Comparison of ENCODE assay signal across 12 cellular contexts in the genomic region with DNA sequence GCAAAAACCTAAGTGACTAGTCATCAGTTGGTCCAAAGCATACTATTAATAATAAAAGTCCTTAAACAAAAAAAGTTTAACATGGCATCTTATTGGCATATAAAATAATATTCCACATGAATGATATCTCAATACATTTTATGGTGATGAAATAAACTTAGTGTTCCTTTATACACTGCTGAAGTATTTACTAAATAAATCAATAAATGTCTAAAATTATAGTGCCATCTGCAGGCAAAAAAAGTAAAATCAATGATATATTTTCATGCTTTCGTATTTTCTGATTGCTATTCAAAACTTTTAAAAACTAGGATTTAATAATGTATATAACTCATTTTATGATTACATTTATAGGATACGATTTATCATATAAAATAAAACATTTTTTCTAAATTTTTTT. TPM values are rescaled to one million over a fixed set of nuclear protein-coding genes. Genes with fewer than 3 reads are reported as not detected.
A peak's percentile ranks its signal among the peaks of the same experiment; 100 is the strongest.
DNase-seq lines count a peak whose midpoint lies in the region; ATAC-seq and TF ChIP-seq lines count a peak whose summit lies in the region.
"Had no signal": no experiment of that assay in that cellular context is flagged by ENCODE, and none has a peak within 500 bp of the region (broad histone marks: within the 10 kb centered on the region; RNA-seq: fewer than 3 reads in every experiment).

No MANE protein-coding gene starts in this region.

- H3K36me3 Mint-ChIP-seq in osteocyte (ENCODE audit: unreplicated experiment): no peaks in the 10 kb centered on the region
- H3K36me3 Mint-ChIP-seq in activated T-helper 1 cell treated with anti-CD3 and anti-CD28 coated beads, Interleukin-12 subunit alpha, Interleukin-12 subunit beta, Interleukin-2, Interleukin-4 antibody, amounts not matched to agents 30 ng/mL and 10 ng/mL and 1 ng/mL, durations not matched to agents 14 hours and 24 hours and 36 hours (ENCODE audit: low read depth): peaks cover 23% of the 10 kb centered on the region

- no peak overlapping the region for H3K27ac ChIP-seq in aorta (ENCODE audit: low read depth in 1 of 2, low read length in 2 of 2)

- H3K27me3 Mint-ChIP-seq in osteocyte (ENCODE audit: unreplicated experiment): peaks cover 12% of the 10 kb centered on the region
- no peaks in the 10 kb centered on the region for H3K27me3 Mint-ChIP-seq in activated T-helper 1 cell treated with anti-CD3 and anti-CD28 coated beads, Interleukin-12 subunit alpha, Interleukin-12 subunit beta, Interleukin-2, Interleukin-4 antibody, amounts not matched to agents 30 ng/mL and 10 ng/mL and 1 ng/mL, durations not matched to agents 14 hours and 24 hours and 36 hours (ENCODE audit: insufficient read depth)
- H3K27me3 Mint-ChIP-seq: activated naive CD4-positive, alpha-beta T cell treated with anti-CD3 and anti-CD28 coated beads, Interleukin-2, amount 50 U/mL, for 24 hours had no signal

- no peaks in the 10 kb centered on the region for H3K4me1 Mint-ChIP-seq in osteocyte (ENCODE audit: unreplicated experiment)
- H3K4me1 Mint-ChIP-seq in activated T-helper 1 cell treated with anti-CD3 and anti-CD28 coated beads, Interleukin-12 subunit alpha, Interleukin-12 subunit beta, Interleukin-2, Interleukin-4 antibody, amounts not matched to agents 30 ng/mL and 10 ng/mL and 1 ng/mL, durations not matched to agents 14 hours and 24 hours and 36 hours (ENCODE audit: low read depth): peaks cover 8% of the 10 kb centered on the region

- DNase-seq in NCI-H510A treated with DMSO at 0.1 percent for 48 hours (lab: John Stamatoyannopoulos, UW) (peak; percentile 8), NCI-H510A (lab: John Stamatoyannopoulos, UW) (no peak), LoVo (ENCODE audit: low spot score) (peak; percentile 14), dedifferentiated amniotic fluid mesenchymal stem cell (ENCODE audit: extremely low spot score) (peak; percentile 50), osteocyte (ENCODE audit: extremely low spot score, unreplicated experiment) (no peak), HuH-7.5 (ENCODE audit: low spot score) (no peak), aorta (no peak)
- DNase-seq in activated T-helper 1 cell treated with anti-CD3 and anti-CD28 coated beads, Interleukin-12 subunit alpha, Interleukin-12 subunit beta, Interleukin-2, Interleukin-4 antibody, amounts not matched to agents 30 ng/mL and 10 ng/mL and 1 ng/mL, durations not matched to agents 14 hours and 24 hours and 36 hours (ENCODE audit: low spot score): no peak
- DNase-seq: BE2C had no signal

- no peaks in the 10 kb centered on the region for H3K36me3 ChIP-seq in aorta (ENCODE audit: control insufficient read depth in 1 of 2, insufficient read depth in 2 of 2, low read length in 1 of 2)
- H3K36me3 ChIP-seq: BE2C had no signal

- intact Hi-C loops in aorta (cut with DNase I): no loop called here
- intact Hi-C loops in activated T-helper 1 cell treated with anti-CD3 and anti-CD28 coated beads, Interleukin-12 subunit alpha, Interleukin-12 subunit beta, Interleukin-2, Interleukin-4 antibody, amounts not matched to agents 30 ng/mL and 10 ng/mL and 1 ng/mL, durations not matched to agents 14 hours and 24 hours and 36 hours (cut with micrococcal nuclease): no loop called here

- no peaks in the 10 kb centered on the region for H3K4me1 ChIP-seq in aorta (ENCODE audit: control insufficient read depth in 1 of 2, insufficient read depth in 2 of 2, low read length in 2 of 2)
- H3K4me1 ChIP-seq: BE2C had no signal

- H3K4me3 ChIP-seq in aorta (ENCODE audit: low read length in 2 of 2): no peak overlapping the region
- H3K4me3 ChIP-seq: GM12878 had no signal

- no peak overlapping the region for H3K27ac Mint-ChIP-seq in osteocyte (ENCODE audit: unreplicated experiment)
- no peak overlapping the region for H3K27ac Mint-ChIP-seq in activated T-helper 1 cell treated with anti-CD3 and anti-CD28 coated beads, Interleukin-12 subunit alpha, Interleukin-12 subunit beta, Interleukin-2, Interleukin-4 antibody, amounts not matched to agents 30 ng/mL and 10 ng/mL and 1 ng/mL, durations not matched to agents 14 hours and 24 hours and 36 hours
- H3K27ac Mint-ChIP-seq: activated naive CD4-positive, alpha-beta T cell treated with anti-CD3 and anti-CD28 coated beads, Interleukin-2, amount 50 U/mL, for 24 hours had no signal

- H3K9me3 Mint-ChIP-seq in osteocyte (ENCODE audit: unreplicated experiment): peaks cover 3% of the 10 kb centered on the region
- no peaks in the 10 kb centered on the region for H3K9me3 Mint-ChIP-seq in activated T-helper 1 cell treated with anti-CD3 and anti-CD28 coated beads, Interleukin-12 subunit alpha, Interleukin-12 subunit beta, Interleukin-2, Interleukin-4 antibody, amounts not matched to agents 30 ng/mL and 10 ng/mL and 1 ng/mL, durations not matched to agents 14 hours and 24 hours and 36 hours
- H3K9me3 Mint-ChIP-seq: activated naive CD4-positive, alpha-beta T cell treated with anti-CD3 and anti-CD28 coated beads, Interleukin-2, amount 50 U/mL, for 24 hours had no signal

- 54 to 58% methylated on average over 2 of the region's 2 CpGs for WGBS in aorta, 2 donors

- no peak overlapping the region for H3K4me3 Mint-ChIP-seq in osteocyte (ENCODE audit: unreplicated experiment)
- no peak overlapping the region for H3K4me3 Mint-ChIP-seq in activated T-helper 1 cell treated with anti-CD3 and anti-CD28 coated beads, Interleukin-12 subunit alpha, Interleukin-12 subunit beta, Interleukin-2, Interleukin-4 antibody, amounts not matched to agents 30 ng/mL and 10 ng/mL and 1 ng/mL, durations not matched to agents 14 hours and 24 hours and 36 hours
- H3K4me3 Mint-ChIP-seq: activated naive CD4-positive, alpha-beta T cell treated with anti-CD3 and anti-CD28 coated beads, Interleukin-2, amount 50 U/mL, for 24 hours had no signal

- no peaks in the 10 kb centered on the region for H3K27me3 ChIP-seq in aorta (ENCODE audit: control insufficient read depth in 1 of 2, insufficient read depth in 2 of 2, low read length in 1 of 2)
- H3K27me3 ChIP-seq: BE2C had no signal

- ATAC-seq in aorta (ENCODE audit: low FRiP score): no peak
- ATAC-seq: activated CD4-positive, CD25-positive, alpha-beta regulatory T cell treated with anti-CD3 and anti-CD28 coated beads, Interleukin-2, amount 50 U/mL, for 24 hours; GM12878 had no signal

- H3K9me3 ChIP-seq in aorta (ENCODE audit: control insufficient read depth, low read length): no peaks in the 10 kb centered on the region
- H3K9me3 ChIP-seq: BE2C had no signal

- peak; percentile 51 for TF ChIP-seq CTCF in osteocyte (IDR thresholded peaks at IDR 0.05)

RNA-seq across cellular contexts. Expression of a gene that starts 30.5 kb away (rescaled TPM):
- total RNA-seq in osteocyte (5.5 and 7.6 TPM in 2 replicates), aorta (10 to 100 TPM; 12.9 to 13.7 TPM)
- polyA plus RNA-seq in aorta: 1 to 10 TPM; 1.9 to 5.4 TPM
- 23.1 and 25.4 TPM in 2 replicates for total RNA-seq in activated T-helper 1 cell treated with anti-CD3 and anti-CD28 coated beads, Interleukin-12 subunit alpha, Interleukin-12 subunit beta, Interleukin-2, Interleukin-4 antibody, amounts not matched to agents 30 ng/mL and 10 ng/mL and 1 ng/mL, durations not matched to agents 14 hours and 24 hours and 36 hours

RNA-seq across cellular contexts. Expression of a gene that starts 30.6 kb away (rescaled TPM):
- total RNA-seq in osteocyte (9.6 and 10.0 TPM in 2 replicates), aorta (10 to 100 TPM; 24.4 to 34.7 TPM)
- 10 to 100 TPM; 15.9 to 24.1 TPM for polyA plus RNA-seq in aorta
- total RNA-seq in activated T-helper 1 cell treated with anti-CD3 and anti-CD28 coated beads, Interleukin-12 subunit alpha, Interleukin-12 subunit beta, Interleukin-2, Interleukin-4 antibody, amounts not matched to agents 30 ng/mL and 10 ng/mL and 1 ng/mL, durations not matched to agents 14 hours and 24 hours and 36 hours: 21.4 and 22.5 TPM in 2 replicates

Comparison
In these comparisons a context has a peak if more than half of its experiments do, and no peak if none do; other contexts are left out.
1. DNase-seq: peak in NCI-H510A treated with DMSO at 0.1 percent for 48 hours (single experiment), LoVo (single experiment) and dedifferentiated amniotic fluid mesenchymal stem cell (single experiment); none in NCI-H510A (single experiment), osteocyte (single experiment), HuH-7.5 (single experiment), aorta (0 of 2) and activated T-helper 1 cell treated with anti-CD3 and anti-CD28 coated beads, Interleukin-12 subunit alpha, Interleukin-12 subunit beta, Interleukin-2, Interleukin-4 antibody, amounts not matched to agents 30 ng/mL and 10 ng/mL and 1 ng/mL, durations not matched to agents 14 hours and 24 hours and 36 hours (single experiment).